Comparison of ENCODE assay signal across 8 cellular contexts in genomic region chr19:10290439-10290875, GRCh38. TPM values are rescaled to one million over a fixed set of nuclear protein-coding genes. Genes with fewer than 3 reads are reported as not detected.
DNase-seq lines count a peak whose midpoint lies in the region; ATAC-seq, FAIRE-seq and TF ChIP-seq lines count a peak whose summit lies in the region.

No MANE protein-coding gene starts in this region.

- no peaks in the 10 kb centered on the region for H3K9me3 Mint-ChIP-seq in activated CD4-positive, alpha-beta T cell treated with anti-CD3 and anti-CD28 coated beads for 36 hours (ENCODE audit: low read depth)
- H3K9me3 Mint-ChIP-seq in stimulated activated effector memory CD8-positive, alpha-beta T cell treated with anti-CD3 and anti-CD28 coated beads, Interleukin-12 subunit alpha, Interleukin-12 subunit beta, amount 100 ng/mL, for 72 hours, result no peaks in the 10 kb centered on the region

- TF ChIP-seq POLR2A in adrenal gland (IDR thresholded peaks at IDR 0.05), result no peak

- H3K9me3 ChIP-seq in SJSA1 (replicated peaks) (no peaks in the 10 kb centered on the region; the same call in none of the 2 replicates), fibroblast of lung (ENCODE audit: control insufficient read depth, insufficient read depth, low read depth, low read length) (no peaks in the 10 kb centered on the region), adrenal gland (replicated peaks in 1 of 3) (no peaks in the 10 kb centered on the region)

- peak overlapping the region; percentile 66 for H3K4me3 Mint-ChIP-seq in activated CD4-positive, alpha-beta T cell treated with anti-CD3 and anti-CD28 coated beads for 36 hours
- peak overlapping the region; percentile 96 for H3K4me3 Mint-ChIP-seq in stimulated activated effector memory CD8-positive, alpha-beta T cell treated with anti-CD3 and anti-CD28 coated beads, Interleukin-12 subunit alpha, Interleukin-12 subunit beta, amount 100 ng/mL, for 72 hours

- no peak overlapping the region for H3K27ac Mint-ChIP-seq in activated CD4-positive, alpha-beta T cell treated with anti-CD3 and anti-CD28 coated beads for 36 hours
- H3K27ac Mint-ChIP-seq in stimulated activated effector memory CD8-positive, alpha-beta T cell treated with anti-CD3 and anti-CD28 coated beads, Interleukin-12 subunit alpha, Interleukin-12 subunit beta, amount 100 ng/mL, for 72 hours, result peak overlapping the region; percentile 83

- CTCF ChIA-PET in activated CD4-positive, alpha-beta T cell treated with anti-CD3 and anti-CD28 coated beads for 36 hours (lab: Charles Lee), result interaction anchor here (0.6 to 2.1 kb wide), 6 partner anchors 21 to 275 kb away, joined by 3 to 13 read pairs (median 4); partner anchors contain the start of genes ICAM1 and KRI1

- POLR2A ChIA-PET in activated CD4-positive, alpha-beta T cell treated with anti-CD3 and anti-CD28 coated beads for 36 hours (lab: Charles Lee), result interaction anchor here (1.7 to 2.3 kb wide), 2 partner anchors 20 to 30 kb away, joined by 6 to 12 read pairs; partner anchors contain the start of gene ICAM1

- H3K4me2 ChIP-seq in fibroblast of lung (ENCODE audit: extremely low read depth, insufficient read depth, low read length), result peak overlapping the region; percentile 93

- peak overlapping the region; percentile 17 for H2AFZ ChIP-seq in fibroblast of lung (ENCODE audit: low read length)

- no peak for DNase-seq in activated CD4-positive, alpha-beta T cell treated with anti-CD3 and anti-CD28 coated beads for 36 hours
- no peak for DNase-seq in activated CD4-positive, alpha-beta T cell treated with anti-CD3 and anti-CD28 coated beads, Interleukin-2, amount 50 U/mL, for 1 hour
- DNase-seq in SJSA1 (ENCODE audit: low read depth in 1 of 2, low spot score in 2 of 2), result no peak
- DNase-seq in fibroblast of lung (ENCODE audit: low read depth in 2 of 2), result no peak
- no peak for DNase-seq in stimulated activated effector memory CD8-positive, alpha-beta T cell treated with anti-CD3 and anti-CD28 coated beads, Interleukin-12 subunit alpha, Interleukin-12 subunit beta, amount 100 ng/mL, for 72 hours (ENCODE audit: low spot score in 2 of 2)
- DNase-seq in D721Med (ENCODE audit: insufficient read length, low spot score), result no peak
- no peak for DNase-seq in adrenal gland
- no peak for DNase-seq in NCI-H526 treated with DMSO at 0.1 percent for 48 hours (lab: John Stamatoyannopoulos, UW)

- FAIRE-seq in D721Med (lab: Jason Lieb, UNC), result no peak

- H3K4me1 ChIP-seq in SJSA1 (replicated peaks) (peaks cover 42% of the 10 kb centered on the region), fibroblast of lung (ENCODE audit: control insufficient read depth, extremely low read depth, insufficient read depth, low read length) (peaks cover 10% of the 10 kb centered on the region), adrenal gland (replicated peaks in 1 of 2) (peaks cover 35 to 67% of the 10 kb centered on the region in 2 donors)

- no peaks in the 10 kb centered on the region for H3K79me2 ChIP-seq in fibroblast of lung (ENCODE audit: control insufficient read depth, insufficient read depth, low read length)

- ATAC-seq in activated CD4-positive, alpha-beta T cell treated with anti-CD3 and anti-CD28 coated beads for 36 hours, result no peak
- no peak for ATAC-seq in stimulated activated effector memory CD8-positive, alpha-beta T cell treated with anti-CD3 and anti-CD28 coated beads, Interleukin-12 subunit alpha, Interleukin-12 subunit beta, amount 100 ng/mL, for 72 hours

- H3K4me3 ChIP-seq in SJSA1, result peak overlapping the region; percentile 36
- H3K4me3 ChIP-seq in fibroblast of lung (replicated peaks in 1 of 4; ENCODE audit: control extremely low read depth in 1 of 4, insufficient read depth in 1 of 4, low read depth in 3 of 4, low read length in 4 of 4), result peak overlapping the region; percentile 47 to 60 (median 56)
- no peak overlapping the region for H3K4me3 ChIP-seq in adrenal gland

- H3K36me3 ChIP-seq in SJSA1 (no peaks in the 10 kb centered on the region; the same call in 1 of the 2 replicates), fibroblast of lung (ENCODE audit: control insufficient read depth, insufficient read depth, low read length) (no peaks in the 10 kb centered on the region), adrenal gland (replicated peaks in 1 of 2) (peaks cover 0 to 6% of the 10 kb centered on the region in 2 donors)

- H3K27ac ChIP-seq in SJSA1, result no peak overlapping the region
- no peak overlapping the region for H3K27ac ChIP-seq in fibroblast of lung (ENCODE audit: insufficient read depth, low read length)
- no peak overlapping the region for H3K27ac ChIP-seq in adrenal gland

- peaks cover 10% of the 10 kb centered on the region for H3K36me3 Mint-ChIP-seq in activated CD4-positive, alpha-beta T cell treated with anti-CD3 and anti-CD28 coated beads for 36 hours (ENCODE audit: low read depth)
- H3K36me3 Mint-ChIP-seq in stimulated activated effector memory CD8-positive, alpha-beta T cell treated with anti-CD3 and anti-CD28 coated beads, Interleukin-12 subunit alpha, Interleukin-12 subunit beta, amount 100 ng/mL, for 72 hours, result peaks cover 61% of the 10 kb centered on the region

- no peaks in the 10 kb centered on the region for H4K20me1 ChIP-seq in fibroblast of lung (ENCODE audit: control insufficient read depth, extremely low read depth, insufficient read depth, low read length)

- H3K4me1 Mint-ChIP-seq in activated CD4-positive, alpha-beta T cell treated with anti-CD3 and anti-CD28 coated beads for 36 hours, result peaks cover 69% of the 10 kb centered on the region
- H3K4me1 Mint-ChIP-seq in stimulated activated effector memory CD8-positive, alpha-beta T cell treated with anti-CD3 and anti-CD28 coated beads, Interleukin-12 subunit alpha, Interleukin-12 subunit beta, amount 100 ng/mL, for 72 hours, result peaks cover 92% of the 10 kb centered on the region

- H3K9ac ChIP-seq in fibroblast of lung (ENCODE audit: insufficient read depth, low read length), result no peak overlapping the region

- 1 to 4% (median 1%) methylated on average over 15 to 26 of the region's 26 CpGs for WGBS in adrenal gland, 4 donors

- H3K27me3 ChIP-seq in SJSA1 (replicated peaks) (peaks cover 30% of the 10 kb centered on the region), fibroblast of lung (ENCODE audit: control insufficient read depth, insufficient read depth, low read length) (peaks cover 47% of the 10 kb centered on the region), adrenal gland (peaks cover 68% of the 10 kb centered on the region)

- H3K27me3 Mint-ChIP-seq in activated CD4-positive, alpha-beta T cell treated with anti-CD3 and anti-CD28 coated beads for 36 hours, result peaks cover 68% of the 10 kb centered on the region

- intact Hi-C loops in activated CD4-positive, alpha-beta T cell treated with anti-CD3 and anti-CD28 coated beads for 36 hours (cut with DNase I, micrococcal nuclease), result loop anchor here (5.0 to 10.0 kb wide), 2 partner anchors 224 to 227 kb away; partner anchors contain the start of gene S1PR5 (in 2 of the 2)
- intact Hi-C loops in adrenal gland (cut with DNase I), result no loop called here

- no peak for TF ChIP-seq CTCF in fibroblast of lung (conservative IDR thresholded peaks at IDR 0.05 in 1 of 2, IDR thresholded peaks at IDR 0.05 in 1 of 2; ENCODE audit: low read depth in 1 of 2, low read length in 2 of 2)
- no peak for TF ChIP-seq CTCF in D721Med (IDR thresholded peaks at IDR 0.05; ENCODE audit: insufficient read depth, missing control alignments)
- TF ChIP-seq CTCF in adrenal gland (IDR thresholded peaks at IDR 0.05), result no peak

RNA-seq across cellular contexts. Expression of gene ICAM5, which starts 0.7 kb away (rescaled TPM):
- 1 to 10 TPM; 1.9 TPM for total RNA-seq in activated CD4-positive, alpha-beta T cell treated with anti-CD3 and anti-CD28 coated beads for 36 hours
- total RNA-seq in SJSA1 (2014; rRNA removed; shearing (Covaris generic)), result 0.38 and 0.79 TPM in 2 replicates
- total RNA-seq in fibroblast of lung (1.8 and 2.5 TPM in 2 replicates), adrenal gland (1 to 10 TPM in 1 of 8 donors, under 1 TPM in 5, not detected in 2; 0.13 to 2.2 (median 0.50) TPM)
- polyA plus RNA-seq in fibroblast of lung (0.47 and 0.55 TPM in 2 replicates), adrenal gland (under 1 TPM in 2 of 3 donors, not detected in 1; 0.20 to 0.64 TPM)
- 0.78 and 0.97 TPM in 2 replicates for polyA plus RNA-seq in fibroblast of lung (2012)
- 0.07 and 1.2 TPM in 2 replicates for polyA minus RNA-seq in fibroblast of lung (ENCODE audit: low replicate concordance)

RNA-seq across cellular contexts. Expression of gene ICAM4, which starts 3.7 kb away (rescaled TPM):
- under 1 TPM; 0.23 to 0.46 TPM for total RNA-seq in activated CD4-positive, alpha-beta T cell treated with anti-CD3 and anti-CD28 coated beads for 36 hours
- total RNA-seq in SJSA1 (2014; rRNA removed; shearing (Covaris generic)), result not detected in 2 replicates
- total RNA-seq in fibroblast of lung, result 1.8 and 4.1 TPM in 2 replicates
- 0.42 and 0.58 TPM in 2 replicates for polyA plus RNA-seq in fibroblast of lung
- polyA plus RNA-seq in fibroblast of lung (2012), result 0.61 and 0.83 TPM in 2 replicates
- polyA minus RNA-seq in fibroblast of lung (ENCODE audit: low replicate concordance), result not detected in 2 replicates
- 1 to 10 TPM in 1 of 8 donors, under 1 TPM in 4, not detected in 3; 0.39 to 1.0 (median 0.53) TPM for total RNA-seq in adrenal gland
- under 1 TPM in 2 of 3 donors, not detected in 1; 0.34 to 0.48 TPM for polyA plus RNA-seq in adrenal gland

RNA-seq across cellular contexts. Expression of gene ZGLP1, which starts 19.2 kb away (rescaled TPM):
- total RNA-seq in activated CD4-positive, alpha-beta T cell treated with anti-CD3 and anti-CD28 coated beads for 36 hours, result 1 to 10 TPM; 3.3 to 3.5 TPM
- 1.2 TPM in 1 of 2 replicates, not detected in the other for total RNA-seq in SJSA1 (2014; rRNA removed; shearing (Covaris generic))
- total RNA-seq in fibroblast of lung (0.51 and 0.66 TPM in 2 replicates), adrenal gland (1 to 10 TPM in 6 of 8 donors, not detected in 2; 1.0 to 4.5 (median 2.0) TPM)
- polyA plus RNA-seq in fibroblast of lung (0.35 TPM in 2 replicates), adrenal gland (10 to 100 TPM in 1 of 3 donors, 1 to 10 TPM in 1, under 1 TPM in 1; 0.48 to 38.8 (median 8.8) TPM)
- 0.55 and 0.67 TPM in 2 replicates for polyA plus RNA-seq in fibroblast of lung (2012)
- polyA minus RNA-seq in fibroblast of lung (ENCODE audit: low replicate concordance), result 0.19 and 2.5 TPM in 2 replicates

RNA-seq across cellular contexts. Expression of gene ICAM1, which starts 19.5 kb away (rescaled TPM):
- 10 to 100 TPM; 27.9 to 30.9 TPM for total RNA-seq in activated CD4-positive, alpha-beta T cell treated with anti-CD3 and anti-CD28 coated beads for 36 hours
- 11.9 and 17.2 TPM in 2 replicates for total RNA-seq in SJSA1 (2014; rRNA removed; shearing (Covaris generic))
- total RNA-seq in fibroblast of lung, result 8.9 and 15.9 TPM in 2 replicates
- polyA plus RNA-seq in fibroblast of lung, result 6.9 and 15.2 TPM in 2 replicates
- 5.6 and 12.0 TPM in 2 replicates for polyA plus RNA-seq in fibroblast of lung (2012)
- 11.0 and 23.5 TPM in 2 replicates for polyA minus RNA-seq in fibroblast of lung (ENCODE audit: low replicate concordance)
- 10 to 100 TPM; 12.2 to 90.4 (median 34.4) TPM for total RNA-seq in adrenal gland
- 10 to 100 TPM in 2 of 3 donors, 1 to 10 TPM in 1; 8.8 to 27.6 (median 13.5) TPM for polyA plus RNA-seq in adrenal gland

RNA-seq across cellular contexts. Expression of gene FDX2, which starts 25.4 kb away (rescaled TPM):
- total RNA-seq in activated CD4-positive, alpha-beta T cell treated with anti-CD3 and anti-CD28 coated beads for 36 hours, result 10 to 100 TPM; 11.7 to 13.3 TPM
- total RNA-seq in SJSA1 (2014; rRNA removed; shearing (Covaris generic)), result 25.5 and 84.1 TPM in 2 replicates
- total RNA-seq in fibroblast of lung, result 14.1 and 21.0 TPM in 2 replicates
- 14.0 and 20.8 TPM in 2 replicates for polyA plus RNA-seq in fibroblast of lung
- 30.3 and 48.1 TPM in 2 replicates for polyA plus RNA-seq in fibroblast of lung (2012)
- 22.7 and 43.9 TPM in 2 replicates for polyA minus RNA-seq in fibroblast of lung (ENCODE audit: low replicate concordance)
- total RNA-seq in adrenal gland, result 10 to 100 TPM; 21.1 to 35.1 (median 29.8) TPM
- 10 to 100 TPM; 26.6 to 45.3 (median 33.4) TPM for polyA plus RNA-seq in adrenal gland

Comparison
In these comparisons a context has a peak if more than half of its experiments do, and no peak if none do; other contexts are left out.
1. H3K4me3 ChIP-seq: peak in SJSA1 (single experiment) and fibroblast of lung (4 of 4); none in adrenal gland (0 of 4).
2. intact Hi-C loops: an anchor here in activated CD4-positive, alpha-beta T cell treated with anti-CD3 and anti-CD28 coated beads for 36 hours (5.0 to 10.0 kb wide); none called in adrenal gland.